Comparison of ENCODE assay signal across 19 cellular contexts in the genomic region with DNA sequence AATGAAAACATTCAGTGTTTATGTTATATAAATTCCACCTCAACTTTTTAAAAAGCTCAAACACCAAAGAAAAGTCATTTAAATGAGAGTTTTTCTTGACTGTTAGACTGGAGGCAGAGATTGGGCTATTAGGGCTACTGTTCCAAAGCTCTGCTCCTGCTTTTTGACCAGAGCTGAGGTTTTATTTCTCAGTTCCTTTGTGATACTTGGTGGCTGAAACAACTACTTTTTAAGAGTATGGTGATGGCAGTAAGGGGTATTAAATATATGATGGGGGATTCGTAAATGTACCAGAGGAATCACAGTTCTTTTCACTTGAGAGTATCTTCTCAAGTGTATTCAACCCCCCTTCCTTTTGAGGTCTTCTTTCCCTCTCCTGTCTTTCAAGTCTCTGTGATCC.
DNase-seq lines count a peak whose midpoint lies in the region; ATAC-seq, FAIRE-seq and TF ChIP-seq lines count a peak whose summit lies in the region.
"Had no signal": no experiment of that assay in that cellular context is flagged by ENCODE, and none has a peak within 500 bp of the region (broad histone marks: within the 10 kb centered on the region; RNA-seq: fewer than 3 reads in every experiment).

No MANE protein-coding gene starts in this region.

- no peak for ATAC-seq in CD4-positive, alpha-beta T cell (ENCODE audit: poor library complexity)
- peak; percentile 59 for ATAC-seq in HG03521 (IDR thresholded peaks at IDR 0.05; ENCODE audit: unreplicated experiment)
- ATAC-seq: K562, Panc1, Right ventricle myocardium inferior had no signal

- H3K27me3 Mint-ChIP-seq in CD4-positive, alpha-beta T cell = no peaks in the 10 kb centered on the region
- no peaks in the 10 kb centered on the region for H3K27me3 Mint-ChIP-seq in nephron progenitor cell (ENCODE audit: low read depth, poor library complexity)

- no peak for DNase-seq in CD4-positive, alpha-beta T cell
- DNase-seq in GM19239 (ENCODE audit: insufficient read length, low spot score) (no peak), nephron progenitor cell (no peak), erythroblast (lab: John Stamatoyannopoulos, UW) (no peak), mesenteric fat pad (ENCODE audit: low spot score) (no peak), DMS153 treated with DMSO at 0.1 percent for 48 hours (lab: John Stamatoyannopoulos, UW; ENCODE audit: unreplicated experiment) (no peak), hepatocyte (ENCODE audit: low spot score) (no peak)
- DNase-seq: 8988T, GDM1, H9, NCI-H1436 treated with DMSO at 0.1 percent for 48 hours, NCI-H2081 treated with DMSO at 0.1 percent for 48 hours, NCI-H510A treated with DMSO at 0.1 percent for 48 hours, NCI-H82 had no signal

- POLR2A ChIA-PET in CD4-positive, alpha-beta T cell (lab: Charles Lee) = interaction anchor here (1.4 kb wide), 1 partner anchor 11 kb away, joined by 3 read pairs; no protein-coding TSS in a partner anchor

- 96% methylated on average over 1 of the region's 1 CpG for WGBS in hepatocyte (ENCODE audit: low lambda C conversion rate, missing lambda C conversion rate)

- CTCF ChIA-PET in CD4-positive, alpha-beta T cell (lab: Charles Lee) = no interaction called here

- H3K79me2 ChIP-seq in hepatocyte = no peaks in the 10 kb centered on the region

- no peaks in the 10 kb centered on the region for H3K36me3 ChIP-seq in hepatocyte (replicated peaks; ENCODE audit: insufficient read depth, low read depth)

- H2AFZ ChIP-seq in hepatocyte = no peak overlapping the region

- no peak for TF ChIP-seq POLR2A in erythroblast (IDR thresholded peaks at IDR 0.05; ENCODE audit: low read length)

- intact Hi-C loops in CD4-positive, alpha-beta T cell (cut with DNase I, micrococcal nuclease) = no loop called here

- no peak for TF ChIP-seq CTCF in CD4-positive, alpha-beta T cell (IDR thresholded peaks at IDR 0.05)
- TF ChIP-seq CTCF in nephron progenitor cell (IDR thresholded peaks at IDR 0.05) = no peak
- TF ChIP-seq CTCF in hepatocyte (IDR thresholded peaks at IDR 0.05; ENCODE audit: poor library complexity) = no peak

- no peak overlapping the region for H3K4me2 ChIP-seq in hepatocyte

- H3K4me1 ChIP-seq in hepatocyte (ENCODE audit: insufficient read depth) = no peaks in the 10 kb centered on the region

- no peaks in the 10 kb centered on the region for H3K9me2 ChIP-seq in hepatocyte (replicated peaks; ENCODE audit: insufficient read depth)

- no peaks in the 10 kb centered on the region for H3K4me1 Mint-ChIP-seq in CD4-positive, alpha-beta T cell (ENCODE audit: low read depth)
- peaks cover 7% of the 10 kb centered on the region for H3K4me1 Mint-ChIP-seq in nephron progenitor cell

- no peaks in the 10 kb centered on the region for H3K27me3 ChIP-seq in CD4-positive, alpha-beta T cell (ENCODE audit: control insufficient read depth, insufficient read depth, low read length)
- no peaks in the 10 kb centered on the region for H3K27me3 ChIP-seq in hepatocyte

- H3K9me3 ChIP-seq in CD4-positive, alpha-beta T cell (ENCODE audit: control insufficient read depth, low read length) = no peaks in the 10 kb centered on the region
- H3K9me3 ChIP-seq in hepatocyte (ENCODE audit: low read depth) = no peaks in the 10 kb centered on the region

- peak; percentile 60 for FAIRE-seq in GM19239 (lab: Jason Lieb, UNC)

- H3K4me3 Mint-ChIP-seq in CD4-positive, alpha-beta T cell = no peak overlapping the region
- H3K4me3 Mint-ChIP-seq in nephron progenitor cell = no peak overlapping the region
- H3K4me3 Mint-ChIP-seq: H9; T-helper 2 cell treated with Interferon-gamma antibody and Interleukin-4, amounts not matched to agents 5 μg/mL and 100 μg/mL, for 36 hours had no signal

- peaks cover 60% of the 10 kb centered on the region for H3K36me3 Mint-ChIP-seq in CD4-positive, alpha-beta T cell (ENCODE audit: low read depth)
- H3K36me3 Mint-ChIP-seq in nephron progenitor cell (ENCODE audit: low read depth) = peaks cover 58% of the 10 kb centered on the region

- no peaks in the 10 kb centered on the region for H4K20me1 ChIP-seq in hepatocyte (ENCODE audit: insufficient read depth, poor library complexity, severe bottlenecking)

- H3K27ac ChIP-seq in CD4-positive, alpha-beta T cell (ENCODE audit: low read depth, low read length) = no peak overlapping the region
- no peak overlapping the region for H3K27ac ChIP-seq in hepatocyte

- no peaks in the 10 kb centered on the region for H3K9me3 Mint-ChIP-seq in CD4-positive, alpha-beta T cell
- peaks cover 21% of the 10 kb centered on the region for H3K9me3 Mint-ChIP-seq in nephron progenitor cell
- H3K9me3 Mint-ChIP-seq: H9; T-helper 2 cell treated with Interferon-gamma antibody and Interleukin-4, amounts not matched to agents 5 μg/mL and 100 μg/mL, for 36 hours had no signal

- no peak overlapping the region for H3K4me3 ChIP-seq in hepatocyte
- H3K4me3 ChIP-seq: K562 had no signal

- peak overlapping the region; percentile 42 for H3K27ac Mint-ChIP-seq in CD4-positive, alpha-beta T cell
- H3K27ac Mint-ChIP-seq in nephron progenitor cell = peak overlapping the region; percentile 80
- H3K27ac Mint-ChIP-seq: T-helper 2 cell treated with Interferon-gamma antibody and Interleukin-4, amounts not matched to agents 5 μg/mL and 100 μg/mL, for 36 hours had no signal
